Comparison of ENCODE assay signal across 1 cellular context in the genomic region with DNA sequence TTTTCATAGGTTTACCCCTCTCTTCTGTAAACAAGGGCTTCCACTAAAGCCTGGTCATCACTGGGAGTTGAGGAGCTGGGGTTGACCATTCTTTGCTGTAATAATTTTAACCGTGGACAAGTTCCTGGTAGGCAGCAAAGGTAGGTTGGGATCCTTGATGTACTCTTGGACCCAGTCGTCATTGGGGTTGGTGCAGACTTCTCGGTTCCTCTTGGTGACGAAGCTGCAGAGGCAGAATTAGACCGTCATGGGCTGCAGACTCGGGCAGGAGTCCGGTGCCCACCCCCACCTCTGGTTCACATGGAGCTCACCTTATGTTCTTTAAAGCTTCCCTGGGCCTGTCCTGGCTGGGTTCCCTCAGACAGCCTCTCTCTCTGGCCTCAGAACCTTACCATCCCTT.
TF ChIP-seq lines count a peak whose summit lies in the region.

No MANE protein-coding gene starts in this region.

TF ChIP-seq in GM12878, 131 proteins besides CTCF, POLR2A, EP300 and RAD21 (continued from another document):
- no peak for TF ChIP-seq NR2C2 (IDR thresholded peaks at IDR 0.05; ENCODE audit: borderline replicate concordance, control insufficient read depth, insufficient read length, low read depth)
- no peak for TF ChIP-seq JUNB (IDR thresholded peaks at IDR 0.05)
- TF ChIP-seq, protein P1, sequence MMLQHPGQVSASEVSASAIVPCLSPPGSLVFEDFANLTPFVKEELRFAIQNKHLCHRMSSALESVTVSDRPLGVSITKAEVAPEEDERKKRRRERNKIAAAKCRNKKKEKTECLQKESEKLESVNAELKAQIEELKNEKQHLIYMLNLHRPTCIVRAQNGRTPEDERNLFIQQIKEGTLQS (IDR thresholded peaks at IDR 0.05; ENCODE audit: borderline replicate concordance, extremely low read depth, low read depth, low read length) = no peak
- TF ChIP-seq HDAC6 (IDR thresholded peaks at IDR 0.05; ENCODE audit: unreplicated experiment) = no peak
- no peak for TF ChIP-seq FOXM1 (IDR thresholded peaks at IDR 0.05; ENCODE audit: low read depth, low read length)
- peak; percentile 58; the same call in 1 of the 2 replicates for TF ChIP-seq IRF4 (IDR thresholded peaks at IDR 0.05; ENCODE audit: low read depth, low read length)
- no peak for TF ChIP-seq NFXL1 (IDR thresholded peaks at IDR 0.05; ENCODE audit: borderline replicate concordance)
- peak; percentile 88 for TF ChIP-seq SPI1 (IDR thresholded peaks at IDR 0.05; ENCODE audit: borderline replicate concordance, insufficient read depth, low read depth, low read length)
- TF ChIP-seq, protein P2, sequence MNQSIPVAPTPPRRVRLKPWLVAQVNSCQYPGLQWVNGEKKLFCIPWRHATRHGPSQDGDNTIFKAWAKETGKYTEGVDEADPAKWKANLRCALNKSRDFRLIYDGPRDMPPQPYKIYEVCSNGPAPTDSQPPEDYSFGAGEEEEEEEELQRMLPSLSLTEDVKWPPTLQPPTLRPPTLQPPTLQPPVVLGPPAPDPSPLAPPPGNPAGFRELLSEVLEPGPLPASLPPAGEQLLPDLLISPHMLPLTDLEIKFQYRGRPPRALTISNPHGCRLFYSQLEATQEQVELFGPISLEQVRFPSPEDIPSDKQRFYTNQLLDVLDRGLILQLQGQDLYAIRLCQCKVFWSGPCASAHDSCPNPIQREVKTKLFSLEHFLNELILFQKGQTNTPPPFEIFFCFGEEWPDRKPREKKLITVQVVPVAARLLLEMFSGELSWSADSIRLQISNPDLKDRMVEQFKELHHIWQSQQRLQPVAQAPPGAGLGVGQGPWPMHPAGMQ (IDR thresholded peaks at IDR 0.05; ENCODE audit: borderline replicate concordance) = no peak
- TF ChIP-seq TCF12 (IDR thresholded peaks at IDR 0.05; ENCODE audit: low read depth, low read length) = no peak
- TF ChIP-seq FOS (IDR thresholded peaks at IDR 0.05; ENCODE audit: borderline replicate concordance, extremely low read depth, insufficient read length) = no peak
- TF ChIP-seq STAT3 (IDR thresholded peaks at IDR 0.05; ENCODE audit: low read depth, low read length) = no peak
- TF ChIP-seq GABPA (IDR thresholded peaks at IDR 0.05; ENCODE audit: low read depth) = no peak
- TF ChIP-seq, protein P3, sequence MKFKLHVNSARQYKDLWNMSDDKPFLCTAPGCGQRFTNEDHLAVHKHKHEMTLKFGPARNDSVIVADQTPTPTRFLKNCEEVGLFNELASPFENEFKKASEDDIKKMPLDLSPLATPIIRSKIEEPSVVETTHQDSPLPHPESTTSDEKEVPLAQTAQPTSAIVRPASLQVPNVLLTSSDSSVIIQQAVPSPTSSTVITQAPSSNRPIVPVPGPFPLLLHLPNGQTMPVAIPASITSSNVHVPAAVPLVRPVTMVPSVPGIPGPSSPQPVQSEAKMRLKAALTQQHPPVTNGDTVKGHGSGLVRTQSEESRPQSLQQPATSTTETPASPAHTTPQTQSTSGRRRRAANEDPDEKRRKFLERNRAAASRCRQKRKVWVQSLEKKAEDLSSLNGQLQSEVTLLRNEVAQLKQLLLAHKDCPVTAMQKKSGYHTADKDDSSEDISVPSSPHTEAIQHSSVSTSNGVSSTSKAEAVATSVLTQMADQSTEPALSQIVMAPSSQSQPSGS (IDR thresholded peaks at IDR 0.05; ENCODE audit: low read length) = no peak
- peak; percentile 61 for TF ChIP-seq IKZF1 (conservative IDR thresholded peaks at IDR 0.05)
- TF ChIP-seq, protein P4, sequence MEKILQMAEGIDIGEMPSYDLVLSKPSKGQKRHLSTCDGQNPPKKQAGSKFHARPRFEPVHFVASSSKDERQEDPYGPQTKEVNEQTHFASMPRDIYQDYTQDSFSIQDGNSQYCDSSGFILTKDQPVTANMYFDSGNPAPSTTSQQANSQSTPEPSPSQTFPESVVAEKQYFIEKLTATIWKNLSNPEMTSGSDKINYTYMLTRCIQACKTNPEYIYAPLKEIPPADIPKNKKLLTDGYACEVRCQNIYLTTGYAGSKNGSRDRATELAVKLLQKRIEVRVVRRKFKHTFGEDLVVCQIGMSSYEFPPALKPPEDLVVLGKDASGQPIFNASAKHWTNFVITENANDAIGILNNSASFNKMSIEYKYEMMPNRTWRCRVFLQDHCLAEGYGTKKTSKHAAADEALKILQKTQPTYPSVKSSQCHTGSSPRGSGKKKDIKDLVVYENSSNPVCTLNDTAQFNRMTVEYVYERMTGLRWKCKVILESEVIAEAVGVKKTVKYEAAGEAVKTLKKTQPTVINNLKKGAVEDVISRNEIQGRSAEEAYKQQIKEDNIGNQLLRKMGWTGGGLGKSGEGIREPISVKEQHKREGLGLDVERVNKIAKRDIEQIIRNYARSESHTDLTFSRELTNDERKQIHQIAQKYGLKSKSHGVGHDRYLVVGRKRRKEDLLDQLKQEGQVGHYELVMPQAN (conservative IDR thresholded peaks at IDR 0.05) = no peak
- TF ChIP-seq IKZF2 (IDR thresholded peaks at IDR 0.05) = peak; percentile 71 to 73
- TF ChIP-seq POLR2AphosphoS2 (IDR thresholded peaks at IDR 0.05; ENCODE audit: low read depth, low read length) = no peak
- TF ChIP-seq SREBF1 (IDR thresholded peaks at IDR 0.05; ENCODE audit: low read length) = no peak
- 0 out of 2 replicates have a peak, but pooled peaks have one; percentile 24 for TF ChIP-seq NBN (IDR thresholded peaks at IDR 0.05)
- TF ChIP-seq, protein P5, sequence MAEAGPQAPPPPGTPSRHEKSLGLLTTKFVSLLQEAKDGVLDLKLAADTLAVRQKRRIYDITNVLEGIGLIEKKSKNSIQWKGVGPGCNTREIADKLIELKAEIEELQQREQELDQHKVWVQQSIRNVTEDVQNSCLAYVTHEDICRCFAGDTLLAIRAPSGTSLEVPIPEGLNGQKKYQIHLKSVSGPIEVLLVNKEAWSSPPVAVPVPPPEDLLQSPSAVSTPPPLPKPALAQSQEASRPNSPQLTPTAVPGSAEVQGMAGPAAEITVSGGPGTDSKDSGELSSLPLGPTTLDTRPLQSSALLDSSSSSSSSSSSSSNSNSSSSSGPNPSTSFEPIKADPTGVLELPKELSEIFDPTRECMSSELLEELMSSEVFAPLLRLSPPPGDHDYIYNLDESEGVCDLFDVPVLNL (IDR thresholded peaks at IDR 0.05; ENCODE audit: low read depth, low read length) = no peak
- peak; percentile 63; the same call in 1 of the 2 replicates for TF ChIP-seq DPF2 (IDR thresholded peaks at IDR 0.05)
- TF ChIP-seq, protein P6, sequence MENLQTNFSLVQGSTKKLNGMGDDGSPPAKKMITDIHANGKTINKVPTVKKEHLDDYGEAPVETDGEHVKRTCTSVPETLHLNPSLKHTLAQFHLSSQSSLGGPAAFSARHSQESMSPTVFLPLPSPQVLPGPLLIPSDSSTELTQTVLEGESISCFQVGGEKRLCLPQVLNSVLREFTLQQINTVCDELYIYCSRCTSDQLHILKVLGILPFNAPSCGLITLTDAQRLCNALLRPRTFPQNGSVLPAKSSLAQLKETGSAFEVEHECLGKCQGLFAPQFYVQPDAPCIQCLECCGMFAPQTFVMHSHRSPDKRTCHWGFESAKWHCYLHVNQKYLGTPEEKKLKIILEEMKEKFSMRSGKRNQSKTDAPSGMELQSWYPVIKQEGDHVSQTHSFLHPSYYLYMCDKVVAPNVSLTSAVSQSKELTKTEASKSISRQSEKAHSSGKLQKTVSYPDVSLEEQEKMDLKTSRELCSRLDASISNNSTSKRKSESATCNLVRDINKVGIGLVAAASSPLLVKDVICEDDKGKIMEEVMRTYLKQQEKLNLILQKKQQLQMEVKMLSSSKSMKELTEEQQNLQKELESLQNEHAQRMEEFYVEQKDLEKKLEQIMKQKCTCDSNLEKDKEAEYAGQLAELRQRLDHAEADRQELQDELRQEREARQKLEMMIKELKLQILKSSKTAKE (IDR thresholded peaks at IDR 0.05; ENCODE audit: low read depth, poor library complexity, severe bottlenecking) = peak; percentile 27
